2 cellular contexts compared by ENCODE assay signal in the genomic region with DNA sequence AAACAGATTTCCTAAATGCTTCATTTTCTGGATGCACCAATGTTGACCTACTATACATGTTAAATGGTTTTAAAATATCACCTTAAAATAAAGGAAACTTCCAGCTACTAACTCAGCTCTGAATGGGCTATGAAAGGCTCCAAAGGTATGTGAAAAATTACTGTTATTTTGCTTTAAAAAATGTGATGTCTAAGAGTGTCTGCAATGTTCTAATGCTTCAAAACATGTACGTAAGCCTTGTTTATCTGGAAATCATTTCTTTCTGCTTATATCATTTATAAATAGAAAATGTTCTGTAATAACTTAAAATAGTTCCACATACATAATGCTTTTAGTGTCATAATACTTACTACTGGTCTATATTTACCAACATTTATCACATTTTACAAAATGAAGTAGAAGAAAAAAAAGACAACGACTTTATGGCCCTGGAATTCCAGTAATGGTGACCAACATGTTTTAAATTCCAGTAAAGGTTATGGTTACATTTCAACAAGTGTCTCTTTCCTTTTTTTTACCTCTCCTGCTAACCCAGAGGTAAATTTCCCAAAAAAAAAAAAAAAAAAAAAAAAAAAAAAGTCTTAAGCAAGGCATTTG.
TF ChIP-seq lines count a peak whose summit lies in the region.

No MANE protein-coding gene starts in this region.

TF ChIP-seq in WTC11, 78 proteins besides CTCF, POLR2A, EP300 and RAD21 (continued from another document):
- TF ChIP-seq, protein P1, sequence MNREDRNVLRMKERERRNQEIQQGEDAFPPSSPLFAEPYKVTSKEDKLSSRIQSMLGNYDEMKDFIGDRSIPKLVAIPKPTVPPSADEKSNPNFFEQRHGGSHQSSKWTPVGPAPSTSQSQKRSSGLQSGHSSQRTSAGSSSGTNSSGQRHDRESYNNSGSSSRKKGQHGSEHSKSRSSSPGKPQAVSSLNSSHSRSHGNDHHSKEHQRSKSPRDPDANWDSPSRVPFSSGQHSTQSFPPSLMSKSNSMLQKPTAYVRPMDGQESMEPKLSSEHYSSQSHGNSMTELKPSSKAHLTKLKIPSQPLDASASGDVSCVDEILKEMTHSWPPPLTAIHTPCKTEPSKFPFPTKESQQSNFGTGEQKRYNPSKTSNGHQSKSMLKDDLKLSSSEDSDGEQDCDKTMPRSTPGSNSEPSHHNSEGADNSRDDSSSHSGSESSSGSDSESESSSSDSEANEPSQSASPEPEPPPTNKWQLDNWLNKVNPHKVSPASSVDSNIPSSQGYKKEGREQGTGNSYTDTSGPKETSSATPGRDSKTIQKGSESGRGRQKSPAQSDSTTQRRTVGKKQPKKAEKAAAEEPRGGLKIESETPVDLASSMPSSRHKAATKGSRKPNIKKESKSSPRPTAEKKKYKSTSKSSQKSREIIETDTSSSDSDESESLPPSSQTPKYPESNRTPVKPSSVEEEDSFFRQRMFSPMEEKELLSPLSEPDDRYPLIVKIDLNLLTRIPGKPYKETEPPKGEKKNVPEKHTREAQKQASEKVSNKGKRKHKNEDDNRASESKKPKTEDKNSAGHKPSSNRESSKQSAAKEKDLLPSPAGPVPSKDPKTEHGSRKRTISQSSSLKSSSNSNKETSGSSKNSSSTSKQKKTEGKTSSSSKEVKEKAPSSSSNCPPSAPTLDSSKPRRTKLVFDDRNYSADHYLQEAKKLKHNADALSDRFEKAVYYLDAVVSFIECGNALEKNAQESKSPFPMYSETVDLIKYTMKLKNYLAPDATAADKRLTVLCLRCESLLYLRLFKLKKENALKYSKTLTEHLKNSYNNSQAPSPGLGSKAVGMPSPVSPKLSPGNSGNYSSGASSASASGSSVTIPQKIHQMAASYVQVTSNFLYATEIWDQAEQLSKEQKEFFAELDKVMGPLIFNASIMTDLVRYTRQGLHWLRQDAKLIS (CRISPR knock-in tag; IDR thresholded peaks at IDR 0.05; ENCODE audit: borderline replicate concordance): no peak
- TF ChIP-seq OVOL2 (CRISPR knock-in tag; IDR thresholded peaks at IDR 0.05; ENCODE audit: borderline replicate concordance) (no peak), NR2C2 (CRISPR knock-in tag; IDR thresholded peaks at IDR 0.05) (no peak), IRF1 (CRISPR knock-in tag; IDR thresholded peaks at IDR 0.05) (no peak), SMAD3 (CRISPR knock-in tag; IDR thresholded peaks at IDR 0.05; ENCODE audit: borderline replicate concordance) (no peak), MLX (CRISPR knock-in tag; IDR thresholded peaks at IDR 0.05) (no peak), ERG (CRISPR knock-in tag; IDR thresholded peaks at IDR 0.05) (no peak), TP53 (CRISPR knock-in tag; IDR thresholded peaks at IDR 0.05) (no peak), ZNF425 (CRISPR knock-in tag; conservative IDR thresholded peaks at IDR 0.05) (no peak), ZNF232 (CRISPR knock-in tag; IDR thresholded peaks at IDR 0.05) (no peak), ZBTB21 (CRISPR knock-in tag; IDR thresholded peaks at IDR 0.05; ENCODE audit: borderline replicate concordance) (no peak), ZNF396 (CRISPR knock-in tag; IDR thresholded peaks at IDR 0.05; ENCODE audit: borderline replicate concordance) (no peak)
- TF ChIP-seq, protein P2, sequence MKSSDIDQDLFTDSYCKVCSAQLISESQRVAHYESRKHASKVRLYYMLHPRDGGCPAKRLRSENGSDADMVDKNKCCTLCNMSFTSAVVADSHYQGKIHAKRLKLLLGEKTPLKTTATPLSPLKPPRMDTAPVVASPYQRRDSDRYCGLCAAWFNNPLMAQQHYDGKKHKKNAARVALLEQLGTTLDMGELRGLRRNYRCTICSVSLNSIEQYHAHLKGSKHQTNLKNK (CRISPR knock-in tag; IDR thresholded peaks at IDR 0.05): no peak
TF ChIP-seq in WTC11: peak in this region for 0.

TF ChIP-seq in HEK293T, 16 proteins besides CTCF, POLR2A, EP300 and RAD21 (continued from another document):
- TF ChIP-seq ELF4 (IDR thresholded peaks at IDR 0.05) (no peak), SUZ12 (IDR thresholded peaks at IDR 0.05) (no peak)
